Comparison of ENCODE assay signal across 15 cellular contexts in the genomic region with DNA sequence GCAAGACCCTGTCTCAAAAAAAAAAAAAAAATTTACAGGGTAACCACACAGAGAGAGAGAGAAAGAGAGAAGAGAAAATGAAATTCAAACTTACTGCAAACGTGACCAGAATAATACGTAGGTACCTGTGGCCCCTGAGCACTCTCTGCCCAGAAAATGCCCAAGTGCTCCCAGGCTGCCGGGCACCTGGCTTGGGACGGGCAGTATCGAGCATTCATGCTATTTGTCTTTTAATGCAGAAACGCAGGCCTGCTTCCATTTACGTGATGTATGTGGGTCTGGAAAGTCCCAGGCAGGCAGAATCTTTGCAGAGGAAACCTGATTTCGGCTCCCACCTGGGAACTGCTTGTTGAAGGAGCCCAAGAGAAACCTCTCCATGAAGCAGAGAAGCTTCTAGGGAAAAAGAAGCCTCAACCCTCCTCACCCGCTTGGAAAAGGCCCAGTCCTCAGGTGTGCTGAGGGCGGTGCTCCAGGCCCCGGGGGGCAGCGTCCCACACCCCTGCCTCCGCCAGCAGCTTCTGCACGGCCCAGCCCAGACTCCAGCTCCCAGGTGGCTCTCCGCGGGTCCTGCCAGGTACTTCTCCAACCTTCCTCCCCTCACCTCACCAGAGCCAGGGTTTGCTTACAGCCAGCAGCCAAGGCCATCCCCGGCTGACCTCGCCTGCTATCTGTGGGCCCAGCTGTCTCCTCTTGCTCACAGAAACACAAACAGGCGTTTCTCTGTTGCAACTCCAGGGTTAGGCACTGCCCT. TPM values are rescaled to one million over a fixed set of nuclear protein-coding genes. Genes with fewer than 3 reads are reported as not detected.
DNase-seq lines count a peak whose midpoint lies in the region; ATAC-seq, FAIRE-seq and TF ChIP-seq lines count a peak whose summit lies in the region.
"Had no signal": no experiment of that assay in that cellular context is flagged by ENCODE, and none has a peak within 500 bp of the region (broad histone marks: within the 10 kb centered on the region; RNA-seq: fewer than 3 reads in every experiment).

No MANE protein-coding gene starts in this region.

- H3K4me3 ChIP-seq in endothelial cell of umbilical vein (replicated peaks in 1 of 3; ENCODE audit: insufficient read depth in 1 of 3, low read depth in 1 of 3, low read length in 3 of 3) (no peak overlapping the region), mucosa of descending colon (no peak overlapping the region), upper lobe of left lung (no peak overlapping the region)
- H3K4me3 ChIP-seq: A549, tibial nerve had no signal

- H3K27ac ChIP-seq in endothelial cell of umbilical vein (ENCODE audit: insufficient read depth, low read depth, low read length) (no peak overlapping the region), upper lobe of left lung (peak overlapping the region; percentile 20 to 49 (median 30))

- ATAC-seq in mucosa of descending colon (peak; percentile 77), upper lobe of left lung (ENCODE audit: low FRiP score in 2 of 2) (peak in 1 of 2 donors; percentile 44), GM19023 (IDR thresholded peaks at IDR 0.05; ENCODE audit: unreplicated experiment) (no peak)
- ATAC-seq: A549 had no signal

- H3K4me1 ChIP-seq in endothelial cell of umbilical vein (ENCODE audit: control insufficient read depth, extremely low read depth, insufficient read depth, low read length) (peaks cover 8% of the 10 kb centered on the region), mucosa of descending colon (ENCODE audit: low read depth) (peaks cover 13% of the 10 kb centered on the region), upper lobe of left lung (peaks cover 19 to 52% (median 38%) of the 10 kb centered on the region in 4 donors)
- H3K4me1 ChIP-seq: A549 had no signal

- H3K27me3 ChIP-seq in endothelial cell of umbilical vein (ENCODE audit: control insufficient read depth in 2 of 2, insufficient read depth in 2 of 2, low read length in 2 of 2) (no peaks in the 10 kb centered on the region), upper lobe of left lung (no peaks in the 10 kb centered on the region)

- TF ChIP-seq POLR2A in endothelial cell of umbilical vein (IDR thresholded peaks at IDR 0.05; ENCODE audit: low read depth, low read length): no peak
- no peak for TF ChIP-seq POLR2A in upper lobe of left lung (IDR thresholded peaks at IDR 0.05)

- CTCF ChIA-PET in endothelial cell of umbilical vein (lab: Charles Lee): interaction anchor here (0.9 to 1.8 kb wide), 2 partner anchors 12 to 46 kb away, joined by 3 to 4 read pairs; no protein-coding TSS in a partner anchor

- DNase-seq in NCI-H2171 treated with DMSO at 0.1 percent for 48 hours (lab: John Stamatoyannopoulos, UW) (peak; percentile 40), NCI-H2171 (lab: John Stamatoyannopoulos, UW) (no peak), endothelial cell of umbilical vein (ENCODE audit: low read depth, low spot score) (peak; percentile 74), mucosa of descending colon (peak in 2 of 3 donors; percentile 27 to 64), upper lobe of left lung (peak in 1 of 2 donors; percentile 74), EL (no peak), D721Med (ENCODE audit: insufficient read length, low spot score) (no peak)
- DNase-seq: activated CD4-positive, alpha-beta T cell treated with anti-CD3 and anti-CD28 coated beads, Interleukin-2, amount 10 ng/mL, durations not matched to agents 24 days and 14 days; activated T-cell treated with anti-CD3 and anti-CD28 coated beads, Interleukin-2, amount 50 U/mL, for 48 hours had no signal

- peak in 1 of 4 donors; percentile 13 for TF ChIP-seq EP300 in upper lobe of left lung (IDR thresholded peaks at IDR 0.05)

- no peaks in the 10 kb centered on the region for H3K79me2 ChIP-seq in endothelial cell of umbilical vein (ENCODE audit: control insufficient read depth, insufficient read depth, low read length)

- no peak overlapping the region for H2AFZ ChIP-seq in endothelial cell of umbilical vein (ENCODE audit: low read depth, low read length)

- intact Hi-C loops in endothelial cell of umbilical vein (cut with micrococcal nuclease): no loop called here
- intact Hi-C loops in mucosa of descending colon (cut with DNase I, micrococcal nuclease): no loop called here

- H4K20me1 ChIP-seq in endothelial cell of umbilical vein (replicated peaks; ENCODE audit: control insufficient read depth, extremely low read depth, insufficient read depth, low read length): no peaks in the 10 kb centered on the region

- no peak overlapping the region for H3K4me2 ChIP-seq in endothelial cell of umbilical vein (ENCODE audit: insufficient read depth, low read length)
- H3K4me2 ChIP-seq: A549 had no signal

- H3K9ac ChIP-seq in endothelial cell of umbilical vein (replicated peaks; ENCODE audit: extremely low read depth, insufficient read depth, low read length): no peak overlapping the region

- no TSS peak for BruUV-seq in endothelial cell of umbilical vein (replicated peaks; lab: Mats Ljungman, UMichigan)

- FAIRE-seq in endothelial cell of umbilical vein (lab: Jason Lieb, UNC): no peak
- no peak for FAIRE-seq in D721Med (lab: Jason Lieb, UNC)
- FAIRE-seq: A549, astrocyte, frontal cortex, islet of Langerhans had no signal

- H3K9me1 ChIP-seq in endothelial cell of umbilical vein (replicated peaks; ENCODE audit: control insufficient read depth, extremely low read depth, insufficient read depth, low read length): no peaks in the 10 kb centered on the region

- H3K9me3 ChIP-seq in endothelial cell of umbilical vein (replicated peaks; ENCODE audit: control insufficient read depth, insufficient read depth, low read length): no peaks in the 10 kb centered on the region
- H3K9me3 ChIP-seq in mucosa of descending colon: no peaks in the 10 kb centered on the region
- H3K9me3 ChIP-seq in upper lobe of left lung: no peaks in the 10 kb centered on the region
- H3K9me3 ChIP-seq: A549, tibial nerve had no signal

- WGBS in upper lobe of left lung, 2 donors: 74 to 78% methylated on average over 19 of the region's 19 CpGs

- POLR2A ChIA-PET in endothelial cell of umbilical vein (lab: Charles Lee): no interaction called here

- TF ChIP-seq CTCF in endothelial cell of umbilical vein (IDR thresholded peaks at IDR 0.05; ENCODE audit: extremely low read depth in 1 of 2, insufficient read depth in 1 of 2, low read depth in 1 of 2, low read length in 2 of 2): no peak
- TF ChIP-seq CTCF in mucosa of descending colon (IDR thresholded peaks at IDR 0.05): no peak
- no peak for TF ChIP-seq CTCF in upper lobe of left lung (IDR thresholded peaks at IDR 0.05)
- TF ChIP-seq CTCF in D721Med (IDR thresholded peaks at IDR 0.05; ENCODE audit: insufficient read depth, missing control alignments): no peak

- no peaks in the 10 kb centered on the region for H3K36me3 ChIP-seq in endothelial cell of umbilical vein (ENCODE audit: control insufficient read depth in 2 of 2, extremely low read depth in 1 of 2, insufficient read depth in 2 of 2, low read length in 2 of 2)
- no peaks in the 10 kb centered on the region for H3K36me3 ChIP-seq in mucosa of descending colon (ENCODE audit: low read depth)
- H3K36me3 ChIP-seq in upper lobe of left lung: no peaks in the 10 kb centered on the region
- H3K36me3 ChIP-seq: tibial nerve had no signal

- dilution Hi-C loops in endothelial cell of umbilical vein (cut with MboI; ENCODE audit: extremely low pct_ligation_motif_present, low sequenced_read_pairs): no loop called here

TF ChIP-seq in endothelial cell of umbilical vein, 7 proteins besides CTCF, POLR2A, EP300 and RAD21:
- no peak for TF ChIP-seq GATA2 (IDR thresholded peaks at IDR 0.05; ENCODE audit: insufficient read depth, insufficient read length, low read depth, low read length)
- no peak for TF ChIP-seq JUN (IDR thresholded peaks at IDR 0.05; ENCODE audit: borderline replicate concordance, insufficient read depth, insufficient read length, low read depth)
- TF ChIP-seq, protein P1, sequence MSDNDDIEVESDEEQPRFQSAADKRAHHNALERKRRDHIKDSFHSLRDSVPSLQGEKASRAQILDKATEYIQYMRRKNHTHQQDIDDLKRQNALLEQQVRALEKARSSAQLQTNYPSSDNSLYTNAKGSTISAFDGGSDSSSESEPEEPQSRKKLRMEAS (IDR thresholded peaks at IDR 0.05; ENCODE audit: insufficient read depth, insufficient read length): no peak
- TF ChIP-seq MYC (IDR thresholded peaks at IDR 0.05; ENCODE audit: low read depth, low read length): no peak
- no peak for TF ChIP-seq POLR2AphosphoS5 (IDR thresholded peaks at IDR 0.05; ENCODE audit: insufficient read depth, low read depth, low read length)
- no peak for TF ChIP-seq EZH2 (IDR thresholded peaks at IDR 0.05; ENCODE audit: borderline replicate concordance, low read depth, low read length, severe bottlenecking)
- TF ChIP-seq FOS (IDR thresholded peaks at IDR 0.05; ENCODE audit: borderline replicate concordance, insufficient read depth, low read length): no peak
TF ChIP-seq in endothelial cell of umbilical vein: peak in this region for 0.

RNA-seq across cellular contexts. Expression of a gene that starts 14.0 kb away (rescaled TPM):
- total RNA-seq in endothelial cell of umbilical vein (4.4 and 7.0 TPM in 2 replicates), mucosa of descending colon (10 to 100 TPM; 24.0 to 44.1 (median 36.7) TPM), upper lobe of left lung (10 to 100 TPM; 33.6 to 93.2 (median 54.3) TPM)
- 4.1 and 5.6 TPM in 2 replicates for polyA plus RNA-seq in endothelial cell of umbilical vein
- polyA plus RNA-seq in endothelial cell of umbilical vein (2011; cell fraction: cytosol; rRNA removed): 2.9 and 5.4 TPM in 2 replicates
- polyA plus RNA-seq in endothelial cell of umbilical vein (2011; cell fraction: nucleus; rRNA removed): 4.1 and 4.7 TPM in 2 replicates
- 5.5 and 10.8 TPM in 2 replicates for polyA plus RNA-seq in endothelial cell of umbilical vein (2012)
- 4.8 and 9.4 TPM in 2 replicates for polyA minus RNA-seq in endothelial cell of umbilical vein
- polyA minus RNA-seq in endothelial cell of umbilical vein (2011; cell fraction: cytosol; rRNA and poly(A)+ RNA removed): 2.9 TPM
- 4.8 TPM in 2 replicates for polyA minus RNA-seq in endothelial cell of umbilical vein (2011; cell fraction: nucleus; rRNA and poly(A)+ RNA removed)

Comparison
In these comparisons a context has a peak if more than half of its experiments do, and no peak if none do; other contexts are left out.
1. DNase-seq: peak in NCI-H2171 treated with DMSO at 0.1 percent for 48 hours (single experiment), endothelial cell of umbilical vein (single experiment) and mucosa of descending colon (2 of 3); none in NCI-H2171 (single experiment), EL (single experiment) and D721Med (single experiment).